Comparison of ENCODE assay signal across 9 cellular contexts in the genomic region with DNA sequence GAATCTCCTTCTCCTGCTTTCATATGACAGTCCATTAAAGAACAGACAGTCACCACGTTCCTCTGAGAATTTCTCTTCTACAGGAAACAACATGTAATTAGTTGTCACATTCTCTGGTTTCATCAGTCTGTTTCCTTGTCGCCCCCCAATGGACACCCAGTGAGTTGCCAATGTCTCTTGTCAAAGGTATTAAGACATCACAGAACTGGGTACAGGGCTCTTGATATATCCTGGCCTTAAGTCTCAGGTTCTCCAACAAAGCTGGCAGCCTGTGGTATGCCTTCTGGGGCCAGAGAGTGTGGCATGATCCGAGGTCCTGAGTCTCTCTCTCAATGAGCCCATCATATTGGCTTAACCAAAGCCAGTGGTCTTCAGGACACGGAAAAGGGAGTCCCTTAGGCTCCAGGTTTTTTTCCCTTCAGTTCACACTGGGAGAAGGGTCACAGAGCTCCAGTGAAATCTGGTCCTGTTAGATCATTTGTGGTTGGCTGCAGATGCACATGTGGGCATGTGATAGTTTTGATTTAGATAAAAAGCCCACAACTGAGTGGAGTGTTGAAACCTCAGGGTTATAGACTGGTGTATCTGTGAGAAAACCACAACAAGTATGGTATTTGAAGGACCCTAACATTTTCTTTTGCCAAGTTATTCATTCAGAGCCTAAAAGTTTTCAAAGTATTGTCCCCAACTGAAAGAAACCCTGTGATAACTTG. TPM values are rescaled to one million over a fixed set of nuclear protein-coding genes. Genes with fewer than 3 reads are reported as not detected.
DNase-seq lines count a peak whose midpoint lies in the region; ATAC-seq, FAIRE-seq and TF ChIP-seq lines count a peak whose summit lies in the region.
"Had no signal": no experiment of that assay in that cellular context is flagged by ENCODE, and none has a peak within 500 bp of the region (broad histone marks: within the 10 kb centered on the region; RNA-seq: fewer than 3 reads in every experiment).

No MANE protein-coding gene starts in this region.

- SMC1A ChIA-PET in GM12878 (lab: Charles Lee; ENCODE audit: uncharacterized antibody, unreplicated experiment) = interaction anchor here (0.6 to 5.4 kb wide), 24 partner anchors 9 to 299 kb away, joined by 3 to 33 read pairs (median 4); no protein-coding TSS in a partner anchor

- H2AFZ ChIP-seq in GM12878 (ENCODE audit: control insufficient read depth, low read depth, low read length) = no peak overlapping the region

- CTCF ChIA-PET in GM12878 (lab: Yijun Ruan, JAX) = interaction anchor here (0.7 to 6.2 kb wide), 26 partner anchors 10 to 743 kb away, joined by 3 to 91 read pairs (median 4); partner anchors contain the start of gene DNAJC21

- peak; percentile 62 for TF ChIP-seq RAD21 in GM12878 (IDR thresholded peaks at IDR 0.05; ENCODE audit: insufficient read depth, low read depth, low read length)

- H3K27ac ChIP-seq in 22Rv1 (no peak overlapping the region), GM12878 (ENCODE audit: control insufficient read depth, insufficient read depth) (no peak overlapping the region)

- peak; percentile 55 for DNase-seq in NCI-H69 (lab: John Stamatoyannopoulos, UW)
- DNase-seq in GM12878 (ENCODE audit: low read depth, low spot score) = peak; percentile 27
- peak in 1 of 2 donors; percentile 59 for DNase-seq in left colon
- no peak for DNase-seq in type B pancreatic cell (ENCODE audit: extremely low spot score, unreplicated experiment)
- DNase-seq in D341Med (ENCODE audit: low spot score) = no peak

- no peak overlapping the region for H3K4me2 ChIP-seq in GM12878 (ENCODE audit: control insufficient read depth, insufficient read depth)

- RAD21 ChIA-PET in GM12878 (lab: Charles Lee; ENCODE audit: unreplicated experiment) = interaction anchor here (0.8 to 2.2 kb wide), 15 partner anchors 10 to 443 kb away, joined by 3 to 7 read pairs (median 4); partner anchors contain the start of gene PRLR

- FAIRE-seq in GM12878 (lab: Jason Lieb, UNC) = no peak

- no peaks in the 10 kb centered on the region for H4K20me1 ChIP-seq in GM12878 (ENCODE audit: control insufficient read depth, insufficient read depth)

- peak; percentile 75 for ATAC-seq in HG02884 (IDR thresholded peaks at IDR 0.05; ENCODE audit: unreplicated experiment)
- peak; percentile 91 for ATAC-seq in GM12878
- peak; percentile 30 for ATAC-seq in left colon

- H3K4me1 ChIP-seq in GM12878 (ENCODE audit: control insufficient read depth, insufficient read depth, low read length) = no peaks in the 10 kb centered on the region

- H3K27ac Mint-ChIP-seq in type B pancreatic cell = no peak overlapping the region
- H3K27ac Mint-ChIP-seq: dendritic cell treated with granulocyte-macrophage colony-stimulating factor and Interleukin-4, amounts not matched to agents 40 ng/mL and 50 ng/mL, for 4 days had no signal

- POLR2A ChIA-PET in GM12878 (lab: Charles Lee) = interaction anchor here (0.6 to 1.1 kb wide), 2 partner anchors 47 to 88 kb away, joined by 3 read pairs; partner anchors contain the start of gene PRLR

- H3K4me3 Mint-ChIP-seq in type B pancreatic cell = no peak overlapping the region
- H3K4me3 Mint-ChIP-seq: dendritic cell treated with granulocyte-macrophage colony-stimulating factor and Interleukin-4, amounts not matched to agents 40 ng/mL and 50 ng/mL, for 4 days had no signal

- H3K4me1 Mint-ChIP-seq in type B pancreatic cell (ENCODE audit: unreplicated experiment) = peaks cover 22% of the 10 kb centered on the region

- intact Hi-C loops in GM12878 (cut with micrococcal nuclease; ENCODE audit: unreplicated experiment) (loop anchor here (1.0 kb wide), 1 partner anchor 94 kb away; no protein-coding TSS in a partner anchor), left colon (cut with DNase I, micrococcal nuclease) (no loop called here)

- WGBS in GM12878 (ENCODE audit: insufficient coverage, insufficient replicate concordance, low lambda C conversion rate, missing lambda C conversion rate) = 11% methylated on average over 4 of the region's 4 CpGs

- H3K36me3 Mint-ChIP-seq in type B pancreatic cell = no peaks in the 10 kb centered on the region

- no peak overlapping the region for H3K4me3 ChIP-seq in GM12878

- H3K27me3 Mint-ChIP-seq in type B pancreatic cell = no peaks in the 10 kb centered on the region
- H3K27me3 Mint-ChIP-seq: dendritic cell treated with granulocyte-macrophage colony-stimulating factor and Interleukin-4, amounts not matched to agents 40 ng/mL and 50 ng/mL, for 4 days had no signal

- no peak for TF ChIP-seq POLR2A in GM12878 (IDR thresholded peaks at IDR 0.05; ENCODE audit: low read depth, low read length)

- H3K27me3 ChIP-seq in GM12878 (replicated peaks in 1 of 2; ENCODE audit: control insufficient read depth in 2 of 2, insufficient read depth in 2 of 2, low read length in 1 of 2) = no peaks in the 10 kb centered on the region

- BruUV-seq in GM12878 (replicated peaks; lab: Mats Ljungman, UMichigan) = no TSS peak

- no peaks in the 10 kb centered on the region for H3K79me2 ChIP-seq in GM12878 (ENCODE audit: control insufficient read depth, insufficient read depth, low read length)

- in situ Hi-C loops in GM12878 (cut with MboI) = loop anchor here (5.0 kb wide), 1 partner anchor 91 kb away; no protein-coding TSS in a partner anchor

- peak; percentile 69 for TF ChIP-seq CTCF in 22Rv1 (IDR thresholded peaks at IDR 0.05)
- peak; percentile 61 for TF ChIP-seq CTCF in GM12873 (IDR thresholded peaks at IDR 0.05; ENCODE audit: insufficient read depth, low read depth, low read length, missing control alignments)
- peak; percentile 59 to 69 (median 63) for TF ChIP-seq CTCF in GM12878 (IDR thresholded peaks at IDR 0.05 in 2 of 3, conservative IDR thresholded peaks at IDR 0.05 in 1 of 3; ENCODE audit: control insufficient read depth in 2 of 3, extremely low read depth in 1 of 3, insufficient read depth in 1 of 3, low read depth in 3 of 3, low read length in 3 of 3)
- TF ChIP-seq CTCF in type B pancreatic cell (conservative IDR thresholded peaks at IDR 0.05) = peak; percentile 59

- no peaks in the 10 kb centered on the region for H3K36me3 ChIP-seq in GM12878 (ENCODE audit: control insufficient read depth in 2 of 2, insufficient read depth in 2 of 2, low read length in 1 of 2)

- no peak for TF ChIP-seq EP300 in GM12878 (IDR thresholded peaks at IDR 0.05; ENCODE audit: borderline replicate concordance in 1 of 2, control insufficient read depth in 1 of 2, low read depth in 2 of 2, low read length in 2 of 2)

- no peaks in the 10 kb centered on the region for H3K9me3 ChIP-seq in GM12878 (replicated peaks; ENCODE audit: control insufficient read depth, insufficient read depth, low read length)

- H3K9me3 Mint-ChIP-seq in type B pancreatic cell = no peaks in the 10 kb centered on the region
- H3K9me3 Mint-ChIP-seq: dendritic cell treated with granulocyte-macrophage colony-stimulating factor and Interleukin-4, amounts not matched to agents 40 ng/mL and 50 ng/mL, for 4 days had no signal

- H3K9ac ChIP-seq in GM12878 (ENCODE audit: control insufficient read depth, insufficient read depth, low read length) = no peak overlapping the region

TF ChIP-seq in GM12878, 131 proteins besides CTCF, POLR2A, EP300 and RAD21 (continues in another document):
- no peak for TF ChIP-seq NBN (IDR thresholded peaks at IDR 0.05)
- no peak for TF ChIP-seq STAT3 (IDR thresholded peaks at IDR 0.05; ENCODE audit: low read depth, low read length)
- TF ChIP-seq SMC3 (IDR thresholded peaks at IDR 0.05; ENCODE audit: borderline replicate concordance, low read length) = peak; percentile 63; the same call in 1 of the 2 replicates
- TF ChIP-seq DPF2 (IDR thresholded peaks at IDR 0.05) = peak; percentile 53; the same call in 1 of the 2 replicates
- TF ChIP-seq, protein P1, sequence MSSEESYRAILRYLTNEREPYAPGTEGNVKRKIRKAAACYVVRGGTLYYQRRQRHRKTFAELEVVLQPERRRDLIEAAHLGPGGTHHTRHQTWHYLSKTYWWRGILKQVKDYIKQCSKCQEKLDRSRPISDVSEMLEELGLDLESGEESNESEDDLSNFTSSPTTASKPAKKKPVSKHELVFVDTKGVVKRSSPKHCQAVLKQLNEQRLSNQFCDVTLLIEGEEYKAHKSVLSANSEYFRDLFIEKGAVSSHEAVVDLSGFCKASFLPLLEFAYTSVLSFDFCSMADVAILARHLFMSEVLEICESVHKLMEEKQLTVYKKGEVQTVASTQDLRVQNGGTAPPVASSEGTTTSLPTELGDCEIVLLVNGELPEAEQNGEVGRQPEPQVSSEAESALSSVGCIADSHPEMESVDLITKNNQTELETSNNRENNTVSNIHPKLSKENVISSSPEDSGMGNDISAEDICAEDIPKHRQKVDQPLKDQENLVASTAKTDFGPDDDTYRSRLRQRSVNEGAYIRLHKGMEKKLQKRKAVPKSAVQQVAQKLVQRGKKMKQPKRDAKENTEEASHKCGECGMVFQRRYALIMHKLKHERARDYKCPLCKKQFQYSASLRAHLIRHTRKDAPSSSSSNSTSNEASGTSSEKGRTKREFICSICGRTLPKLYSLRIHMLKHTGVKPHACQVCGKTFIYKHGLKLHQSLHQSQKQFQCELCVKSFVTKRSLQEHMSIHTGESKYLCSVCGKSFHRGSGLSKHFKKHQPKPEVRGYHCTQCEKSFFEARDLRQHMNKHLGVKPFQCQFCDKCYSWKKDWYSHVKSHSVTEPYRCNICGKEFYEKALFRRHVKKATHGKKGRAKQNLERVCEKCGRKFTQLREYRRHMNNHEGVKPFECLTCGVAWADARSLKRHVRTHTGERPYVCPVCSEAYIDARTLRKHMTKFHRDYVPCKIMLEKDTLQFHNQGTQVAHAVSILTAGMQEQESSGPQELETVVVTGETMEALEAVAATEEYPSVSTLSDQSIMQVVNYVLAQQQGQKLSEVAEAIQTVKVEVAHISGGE (CRISPR knock-in tag; IDR thresholded peaks at IDR 0.05) = no peak

RNA-seq across cellular contexts. Expression of gene PRLR, which starts 46.9 kb away (rescaled TPM):
- total RNA-seq in GM12878 (2013; cell fraction: nucleolus; rRNA removed) = 26.0 and 26.3 TPM in 2 replicates
- total RNA-seq in GM12878 (2014; rRNA removed) (0.11 and 0.16 TPM in 2 replicates), GM12878 (2014; rRNA removed; fragmentation: Illumina TruSeq; extraction: Trizol) (0.27 and 0.28 TPM in 2 replicates), GM12878 (2021) (0.64 and 0.88 TPM in 2 replicates), left colon (10 to 100 TPM; 28.6 to 41.9 TPM), type B pancreatic cell (ENCODE audit: low replicate concordance) (6.7 and 10.0 TPM in 2 replicates)
- polyA plus RNA-seq in GM12878 (2011; ENCODE audit: low read depth) = 0.09 TPM
- polyA plus RNA-seq in GM12878 (2011; rRNA removed) (8.1 and 11.1 TPM in 2 replicates), GM12878 (2014; fragmentation: Illumina TruSeq; extraction: Trizol) (0.22 TPM in 2 replicates), GM12878 (2014; fragmentation: Nextera tagmentation; extraction: Ambion mirVana) (under 1 TPM; 0.04 to 0.85 TPM), GM12878 (2014; rRNA removed) (0.08 and 0.10 TPM in 2 replicates), GM12878 (2016; fragmentation: Nextera tagmentation; extraction: Ambion mirVana) (under 1 TPM; 0.03 to 0.19 TPM)
- polyA plus RNA-seq in GM12878 (2011; cell fraction: cytosol; rRNA removed) = 8.1 and 8.4 TPM in 2 replicates
- polyA plus RNA-seq in GM12878 (2011; cell fraction: nucleus; rRNA removed) = 14.4 and 14.9 TPM in 2 replicates
- polyA plus RNA-seq in GM12878 (2012) = 0.13 and 0.14 TPM in 2 replicates
- polyA minus RNA-seq in GM12878 (2011; rRNA and poly(A)+ RNA removed) = 34.9 and 35.0 TPM in 2 replicates
- 11.4 and 14.6 TPM in 2 replicates for polyA minus RNA-seq in GM12878 (2011; cell fraction: cytosol; rRNA and poly(A)+ RNA removed)
- 10.6 and 19.5 TPM in 2 replicates for polyA minus RNA-seq in GM12878 (2011; cell fraction: nucleus; rRNA and poly(A)+ RNA removed)

Comparison
In these comparisons a context has a peak if more than half of its experiments do, and no peak if none do; other contexts are left out.
1. ATAC-seq: peak in every context shown above with its lines; median percentile 91 in GM12878; 75 in HG02884; 30 in left colon.
2. DNase-seq: peak in NCI-H69 (single experiment) and GM12878 (single experiment); none in type B pancreatic cell (single experiment) and D341Med (single experiment).
3. Peak in every context shown above with its lines, with median percentiles within 50 percentile points of each other: CTCF ChIP-seq.